1 cellular context compared by ENCODE assay signal in the genomic region with DNA sequence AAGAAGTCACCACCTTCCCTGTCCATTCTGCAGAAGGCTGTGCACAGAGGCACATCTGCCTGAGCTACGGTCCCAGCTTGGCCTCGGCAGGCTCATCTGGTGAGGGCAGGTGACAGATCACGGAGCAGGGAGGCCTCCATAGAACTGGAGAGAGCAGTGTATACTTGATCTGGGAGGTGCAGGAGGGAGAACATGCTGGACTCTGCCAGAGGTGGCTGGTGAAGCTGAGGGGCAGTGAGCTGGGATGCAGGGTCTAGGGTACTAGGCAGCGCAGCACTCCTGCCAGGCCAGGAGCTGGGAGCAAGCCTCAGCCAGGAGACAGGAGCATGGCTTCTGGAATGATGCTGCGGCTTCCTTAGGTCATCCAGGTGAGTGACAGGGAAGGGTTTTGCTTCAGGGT.
TF ChIP-seq lines count a peak whose summit lies in the region.

No MANE protein-coding gene starts in this region.

TF ChIP-seq in IMR-90, 13 proteins besides CTCF, POLR2A, EP300 and RAD21 (continued from another document):
- TF ChIP-seq, protein P1, sequence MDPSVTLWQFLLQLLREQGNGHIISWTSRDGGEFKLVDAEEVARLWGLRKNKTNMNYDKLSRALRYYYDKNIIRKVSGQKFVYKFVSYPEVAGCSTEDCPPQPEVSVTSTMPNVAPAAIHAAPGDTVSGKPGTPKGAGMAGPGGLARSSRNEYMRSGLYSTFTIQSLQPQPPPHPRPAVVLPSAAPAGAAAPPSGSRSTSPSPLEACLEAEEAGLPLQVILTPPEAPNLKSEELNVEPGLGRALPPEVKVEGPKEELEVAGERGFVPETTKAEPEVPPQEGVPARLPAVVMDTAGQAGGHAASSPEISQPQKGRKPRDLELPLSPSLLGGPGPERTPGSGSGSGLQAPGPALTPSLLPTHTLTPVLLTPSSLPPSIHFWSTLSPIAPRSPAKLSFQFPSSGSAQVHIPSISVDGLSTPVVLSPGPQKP (IDR thresholded peaks at IDR 0.05; ENCODE audit: borderline replicate concordance, low read depth, low read length), result no peak
- TF ChIP-seq MAFK (IDR thresholded peaks at IDR 0.05; ENCODE audit: low read depth, low read length) (no peak), BHLHE40 (IDR thresholded peaks at IDR 0.05; ENCODE audit: low read depth, low read length) (no peak), NFE2L2 (IDR thresholded peaks at IDR 0.05; ENCODE audit: low read depth, low read length) (no peak), MAZ (IDR thresholded peaks at IDR 0.05; ENCODE audit: borderline replicate concordance, low read depth, low read length) (no peak)
